In genomic region chr20:45174434-45175364, GRCh38 we compare ENCODE assay signal across 20 cellular contexts. TPM values are rescaled to one million over a fixed set of nuclear protein-coding genes. Genes with fewer than 3 reads are reported as not detected.
A peak's percentile ranks its signal among the peaks of the same experiment; 100 is the strongest.
DNase-seq lines count a peak whose midpoint lies in the region; ATAC-seq, FAIRE-seq and TF ChIP-seq lines count a peak whose summit lies in the region.
"Had no signal": no experiment of that assay in that cellular context is flagged by ENCODE, and none has a peak within 500 bp of the region (broad histone marks: within the 10 kb centered on the region; RNA-seq: fewer than 3 reads in every experiment).

TSS of gene PI3 (plus strand) at chr20:45174902. CDS start at chr20:45174923, 21 bp downstream.

- H3K9me3 Mint-ChIP-seq in CD8-positive, alpha-beta memory T cell: no peaks in the 10 kb centered on the region
- H3K9me3 Mint-ChIP-seq: activated CD4-positive, alpha-beta T cell treated with anti-CD3 and anti-CD28 coated beads, Interleukin-2, amount 10 ng/mL, durations not matched to agents 7 days and 5 days; activated T-cell treated with anti-CD3 and anti-CD28 coated beads, Interleukin-2, amount 50 U/mL, for 4 hours; stimulated activated naive CD8-positive, alpha-beta T cell treated with anti-CD3 and anti-CD28 coated beads, Interleukin-15, amount 100 ng/mL, for 72 hours had no signal

- POLR2A ChIA-PET in CD8-positive, alpha-beta memory T cell (lab: Charles Lee): no interaction called here

- H3K36me3 ChIP-seq in pancreas: no peaks in the 10 kb centered on the region
- no peaks in the 10 kb centered on the region for H3K36me3 ChIP-seq in CD8-positive, alpha-beta memory T cell (ENCODE audit: insufficient read depth, low read length)
- H3K36me3 ChIP-seq: SJCRH30 had no signal

- peak within 1 kb of the TSS in 1 of 8 donors; percentile 14 for H3K27ac Mint-ChIP-seq in CD8-positive, alpha-beta memory T cell
- H3K27ac Mint-ChIP-seq: activated CD4-positive, alpha-beta T cell treated with anti-CD3 and anti-CD28 coated beads, Interleukin-2, amount 10 ng/mL, durations not matched to agents 7 days and 5 days; mesothelial cell of epicardium; stimulated activated naive CD8-positive, alpha-beta T cell treated with anti-CD3 and anti-CD28 coated beads, Interleukin-15, amount 100 ng/mL, for 72 hours had no signal

- CTCF ChIA-PET in CD8-positive, alpha-beta memory T cell (lab: Charles Lee): no interaction called here

- no peak within 1 kb of the TSS for H3K27ac ChIP-seq in pancreas
- no peak within 1 kb of the TSS for H3K27ac ChIP-seq in CD8-positive, alpha-beta memory T cell (ENCODE audit: low read depth, low read length)
- H3K27ac ChIP-seq: SJCRH30 had no signal

- no peaks in the 10 kb centered on the region for H3K27me3 ChIP-seq in pancreas
- no peaks in the 10 kb centered on the region for H3K27me3 ChIP-seq in CD8-positive, alpha-beta memory T cell (ENCODE audit: insufficient read depth, low read length, poor library complexity, severe bottlenecking)

- peak; percentile 29 for DNase-seq in ELR (ENCODE audit: low read depth)
- DNase-seq in RPMI7951 (ENCODE audit: low read depth): peak; percentile 46
- peak; percentile 32 for DNase-seq in fibroblast of the aortic adventitia (ENCODE audit: low read depth)
- DNase-seq in pancreas: peak in 4 of 6 donors; percentile 11 to 39 (median 26)
- no peak for DNase-seq in CD8-positive, alpha-beta memory T cell
- DNase-seq in NCI-H146 (lab: John Stamatoyannopoulos, UW): no peak
- no peak for DNase-seq in AG08395 (ENCODE audit: low spot score)
- DNase-seq: activated CD4-positive, alpha-beta T cell treated with anti-CD3 and anti-CD28 coated beads, Interleukin-2, amount 10 ng/mL, durations not matched to agents 7 days and 5 days; activated T-cell treated with anti-CD3 and anti-CD28 coated beads, Interleukin-2, amount 50 U/mL, for 4 hours; AML-193; DMS53; H7; SJCRH30; stimulated activated naive CD8-positive, alpha-beta T cell treated with anti-CD3 and anti-CD28 coated beads, Interleukin-15, amount 100 ng/mL, for 72 hours; T1000 had no signal

- no peaks in the 10 kb centered on the region for H3K4me1 ChIP-seq in pancreas
- H3K4me1 ChIP-seq in CD8-positive, alpha-beta memory T cell (ENCODE audit: insufficient read depth, low read length): no peaks in the 10 kb centered on the region
- H3K4me1 ChIP-seq: SJCRH30 had no signal

- FAIRE-seq in pancreas (lab: Jason Lieb, UNC): no peak

- H3K9me3 ChIP-seq in pancreas: no peaks in the 10 kb centered on the region
- no peaks in the 10 kb centered on the region for H3K9me3 ChIP-seq in CD8-positive, alpha-beta memory T cell (ENCODE audit: low read length)
- H3K9me3 ChIP-seq: SJCRH30 had no signal

- TF ChIP-seq CTCF in fibroblast of the aortic adventitia (IDR thresholded peaks at IDR 0.05; ENCODE audit: insufficient read depth, low read length): no peak
- no peak for TF ChIP-seq CTCF in pancreas (IDR thresholded peaks at IDR 0.05)

- peaks cover 7 to 39% of the 10 kb centered on the region in 2 donors for H3K27me3 Mint-ChIP-seq in CD8-positive, alpha-beta memory T cell

- no peak within 1 kb of the TSS for H3K4me3 ChIP-seq in fibroblast of the aortic adventitia (ENCODE audit: low read depth, low read length)
- H3K4me3 ChIP-seq in pancreas: no peak within 1 kb of the TSS
- no peak within 1 kb of the TSS for H3K4me3 ChIP-seq in CD8-positive, alpha-beta memory T cell (ENCODE audit: low read length)
- H3K4me3 ChIP-seq: SJCRH30, smooth muscle cell had no signal

- no peaks in the 10 kb centered on the region for H3K4me1 Mint-ChIP-seq in CD8-positive, alpha-beta memory T cell
- H3K4me1 Mint-ChIP-seq: mesothelial cell of epicardium; stimulated activated naive CD8-positive, alpha-beta T cell treated with anti-CD3 and anti-CD28 coated beads, Interleukin-15, amount 100 ng/mL, for 72 hours had no signal

- intact Hi-C loops in pancreas (cut with DNase I): no loop called here

- H3K4me3 Mint-ChIP-seq in CD8-positive, alpha-beta memory T cell: no peak within 1 kb of the TSS
- H3K4me3 Mint-ChIP-seq: activated CD4-positive, alpha-beta T cell treated with anti-CD3 and anti-CD28 coated beads, Interleukin-2, amount 10 ng/mL, durations not matched to agents 7 days and 5 days; activated T-cell treated with anti-CD3 and anti-CD28 coated beads, Interleukin-2, amount 50 U/mL, for 4 hours; mesothelial cell of epicardium; stimulated activated naive CD8-positive, alpha-beta T cell treated with anti-CD3 and anti-CD28 coated beads, Interleukin-15, amount 100 ng/mL, for 72 hours had no signal

- peak in 2 of 4 donors; percentile 41 to 48 for ATAC-seq in pancreas
- no peak for ATAC-seq in GM21825 (IDR thresholded peaks at IDR 0.05; ENCODE audit: unreplicated experiment)
- ATAC-seq: activated T-cell treated with anti-CD3 and anti-CD28 coated beads, Interleukin-2, amount 50 U/mL, for 4 hours; stimulated activated naive CD8-positive, alpha-beta T cell treated with anti-CD3 and anti-CD28 coated beads, Interleukin-15, amount 100 ng/mL, for 72 hours had no signal

- no peaks in the 10 kb centered on the region for H3K36me3 Mint-ChIP-seq in CD8-positive, alpha-beta memory T cell
- H3K36me3 Mint-ChIP-seq: mesothelial cell of epicardium had no signal

- WGBS in pancreas, 2 donors: 45 to 57% methylated on average over 8 of the region's 8 CpGs

RNA-seq across cellular contexts. Expression of gene PI3, which starts in this region (rescaled TPM):
- total RNA-seq in RPMI7951 (2014; rRNA removed; shearing (Covaris generic)): not detected in 2 replicates
- total RNA-seq in fibroblast of the aortic adventitia (ENCODE audit: low replicate concordance) (not detected in 2 replicates), pancreas (1 to 10 TPM in 2 of 6 donors, under 1 TPM in 1, not detected in 3; 0.67 to 1.9 (median 1.4) TPM)
- under 1 TPM; 0.40 to 0.72 TPM for polyA plus RNA-seq in pancreas
- under 1 TPM in 1 of 2 experiments, not detected in 1; 0.42 TPM for total RNA-seq in CD8-positive, alpha-beta memory T cell
- not detected for polyA plus RNA-seq in CD8-positive, alpha-beta memory T cell
- total RNA-seq: activated CD4-positive, alpha-beta T cell treated with anti-CD3 and anti-CD28 coated beads, Interleukin-2, amount 10 ng/mL, durations not matched to agents 7 days and 5 days; H7; LHCN-M2; mesothelial cell of epicardium; osteoblast; SJCRH30; smooth muscle cell had no signal
- polyA plus RNA-seq: smooth muscle cell had no signal

Comparison
In these comparisons a context has a peak if more than half of its experiments do, and no peak if none do; other contexts are left out.
1. Peak in DNase-seq in RPMI7951; RNA of the gene not detected or under 1 TPM.
2. Peak in DNase-seq in fibroblast of the aortic adventitia; RNA of the gene not detected or under 1 TPM.
3. DNase-seq: peak in ELR (single experiment) and pancreas (4 of 6); none in CD8-positive, alpha-beta memory T cell (0 of 5), NCI-H146 (single experiment) and AG08395 (single experiment).